16 cellular contexts compared by ENCODE assay signal in genomic region chr18:7608798-7609197, GRCh38. TPM values are rescaled to one million over a fixed set of nuclear protein-coding genes. Genes with fewer than 3 reads are reported as not detected.
A peak's percentile ranks its signal among the peaks of the same experiment; 100 is the strongest.
DNase-seq lines count a peak whose midpoint lies in the region; ATAC-seq and TF ChIP-seq lines count a peak whose summit lies in the region.
"Had no signal": no experiment of that assay in that cellular context is flagged by ENCODE, and none has a peak within 500 bp of the region (broad histone marks: within the 10 kb centered on the region; RNA-seq: fewer than 3 reads in every experiment).

No MANE protein-coding gene starts in this region.

- CTCF ChIA-PET in OCI-LY7 (lab: Charles Lee; ENCODE audit: unreplicated experiment), result no interaction called here

- no peaks in the 10 kb centered on the region for H3K79me1 ChIP-seq in trophoblast cell (ENCODE audit: low read length)

- H3K9me3 Mint-ChIP-seq in activated T-helper 17 cell treated with anti-CD3 and anti-CD28 coated beads, Interleukin-2, amount 50 U/mL, for 72 hours, result no peaks in the 10 kb centered on the region

- peak overlapping the region; percentile 33 for H3K4ac ChIP-seq in trophoblast cell (ENCODE audit: low read depth, low read length)

- H3K18ac ChIP-seq in trophoblast cell (ENCODE audit: low read length), result no peak overlapping the region

- H3K23ac ChIP-seq in trophoblast cell (ENCODE audit: low read length), result no peak overlapping the region

- H3K9ac ChIP-seq in trophoblast cell (ENCODE audit: low read length), result no peak overlapping the region

- no peaks in the 10 kb centered on the region for H3K4me1 Mint-ChIP-seq in activated T-helper 17 cell treated with anti-CD3 and anti-CD28 coated beads, Interleukin-2, amount 50 U/mL, for 72 hours

- no peak overlapping the region for H4K91ac ChIP-seq in trophoblast cell (ENCODE audit: low read depth, low read length)

- ATAC-seq in Right ventricle myocardium superior (ENCODE audit: poor library complexity), result peak; percentile 73
- no peak for ATAC-seq in HG02885 (IDR thresholded peaks at IDR 0.05; ENCODE audit: poor library complexity, unreplicated experiment)
- ATAC-seq in activated T-helper 17 cell treated with anti-CD3 and anti-CD28 coated beads, Interleukin-2, amount 50 U/mL, for 72 hours (replicated peaks), result no peak
- no peak for ATAC-seq in GM21717 (IDR thresholded peaks at IDR 0.05; ENCODE audit: unreplicated experiment)
- ATAC-seq: Panc1 had no signal

- POLR2A ChIA-PET in OCI-LY7 (lab: Charles Lee), result interaction anchor here (1.3 kb wide), 1 partner anchor 12 kb away, joined by 4 read pairs; no protein-coding TSS in a partner anchor

- no peak overlapping the region for H3K4me3 Mint-ChIP-seq in activated T-helper 17 cell treated with anti-CD3 and anti-CD28 coated beads, Interleukin-2, amount 50 U/mL, for 72 hours

- no peaks in the 10 kb centered on the region for H4K20me1 ChIP-seq in OCI-LY7 (ENCODE audit: insufficient read depth, low read length)

- no peak overlapping the region for H4K8ac ChIP-seq in trophoblast cell (ENCODE audit: low read depth, low read length)

- BruUV-seq in OCI-LY7 (replicated peaks; lab: Mats Ljungman, UMichigan), result no TSS peak

- no peak overlapping the region for H2AK5ac ChIP-seq in trophoblast cell (ENCODE audit: low read length)

- H3K79me2 ChIP-seq in trophoblast cell (ENCODE audit: control insufficient read depth, insufficient read depth, low read length, poor library complexity) (peaks cover 5% of the 10 kb centered on the region), OCI-LY7 (ENCODE audit: insufficient read depth, low read depth, low read length) (no peaks in the 10 kb centered on the region)

- H3K27me3 ChIP-seq in SJSA1 (replicated peaks) (no peaks in the 10 kb centered on the region), trophoblast cell (ENCODE audit: insufficient read depth, low read length) (no peaks in the 10 kb centered on the region)
- H3K27me3 ChIP-seq: dorsolateral prefrontal cortex, ovary had no signal

- H3K4me1 ChIP-seq in SJSA1 (replicated peaks), result peaks cover 41% of the 10 kb centered on the region
- peaks cover 9 to 17% of the 10 kb centered on the region in 2 experiments for H3K4me1 ChIP-seq in trophoblast cell (ENCODE audit: control insufficient read depth in 1 of 2, insufficient read depth in 2 of 2, low read length in 2 of 2)
- H3K4me1 ChIP-seq in OCI-LY7 (ENCODE audit: insufficient read depth, low read length, poor library complexity, severe bottlenecking), result no peaks in the 10 kb centered on the region

- no peak overlapping the region for H3K27ac Mint-ChIP-seq in activated T-helper 17 cell treated with anti-CD3 and anti-CD28 coated beads, Interleukin-2, amount 50 U/mL, for 72 hours

- H3K36me3 ChIP-seq in SJSA1, result no peaks in the 10 kb centered on the region
- no peaks in the 10 kb centered on the region for H3K36me3 ChIP-seq in trophoblast cell (ENCODE audit: control insufficient read depth in 1 of 2, insufficient read depth in 2 of 2, low read length in 2 of 2)
- H3K36me3 ChIP-seq in OCI-LY7 (ENCODE audit: insufficient read depth, low read length), result no peaks in the 10 kb centered on the region
- H3K36me3 ChIP-seq: ovary had no signal

- no peak overlapping the region for H4K12ac ChIP-seq in trophoblast cell (ENCODE audit: low read depth, low read length)

- H3K36me3 Mint-ChIP-seq in activated T-helper 17 cell treated with anti-CD3 and anti-CD28 coated beads, Interleukin-2, amount 50 U/mL, for 72 hours (ENCODE audit: low read depth), result no peaks in the 10 kb centered on the region

- H2AFZ ChIP-seq in trophoblast cell (ENCODE audit: insufficient read depth, low read length, poor library complexity), result no peak overlapping the region
- no peak overlapping the region for H2AFZ ChIP-seq in OCI-LY7 (ENCODE audit: low read length)

- H3K4me2 ChIP-seq in trophoblast cell (ENCODE audit: low read length), result no peak overlapping the region
- H3K4me2 ChIP-seq in OCI-LY7 (ENCODE audit: low read length), result no peak overlapping the region

- intact Hi-C loops in Right ventricle myocardium superior (cut with DNase I) (no loop called here), OCI-LY7 (cut with micrococcal nuclease; ENCODE audit: unreplicated experiment) (loop anchor here (10.0 kb wide), 1 partner anchor 56 kb away; no protein-coding TSS in a partner anchor)

- peak; percentile 31 for DNase-seq in AG08396 (ENCODE audit: low spot score)
- peak in 1 of 2 experiments; percentile 59 for DNase-seq in SJSA1 (ENCODE audit: low read depth in 1 of 2, low spot score in 2 of 2)
- DNase-seq in Right ventricle myocardium superior, result no peak
- DNase-seq in trophoblast cell, result no peak
- no peak for DNase-seq in OCI-LY7 (ENCODE audit: low spot score)
- DNase-seq: activated effector memory CD4-positive, alpha-beta T cell treated with anti-CD3 and anti-CD28 coated beads, Interleukin-2, amount 50 U/mL, for 16 hours; anterior cingulate cortex; Calu3; dorsolateral prefrontal cortex; NCI-H1930; NCI-H526 treated with DMSO at 0.1 percent for 48 hours; ovary had no signal

- H3K9me2 ChIP-seq in OCI-LY7 (ENCODE audit: insufficient read depth, low read length), result no peaks in the 10 kb centered on the region

- no peak overlapping the region for H2BK5ac ChIP-seq in trophoblast cell (ENCODE audit: low read depth, low read length, poor library complexity)

- H3K14ac ChIP-seq in trophoblast cell (ENCODE audit: low read length), result no peak overlapping the region

- no peak for TF ChIP-seq CTCF in OCI-LY7 (conservative IDR thresholded peaks at IDR 0.05; ENCODE audit: low read length)

- no peak overlapping the region for H2BK12ac ChIP-seq in trophoblast cell (ENCODE audit: low read length)

- H2BK120ac ChIP-seq in trophoblast cell (ENCODE audit: insufficient read depth, low read length, poor library complexity), result no peak overlapping the region

- no peaks in the 10 kb centered on the region for H3K9me3 ChIP-seq in SJSA1 (replicated peaks)
- no peaks in the 10 kb centered on the region for H3K9me3 ChIP-seq in trophoblast cell (ENCODE audit: insufficient read depth, low read depth, low read length)
- no peaks in the 10 kb centered on the region for H3K9me3 ChIP-seq in OCI-LY7 (ENCODE audit: low read length)
- H3K9me3 ChIP-seq: ovary had no signal

- no CpG with 5 or more reads among the region's 2 CpGs for WGBS in trophoblast cell (ENCODE audit: extremely low coverage, insufficient coverage, insufficient read length)

- no peaks in the 10 kb centered on the region for H3K27me3 Mint-ChIP-seq in activated T-helper 17 cell treated with anti-CD3 and anti-CD28 coated beads, Interleukin-2, amount 50 U/mL, for 72 hours

- no peak overlapping the region for H3K4me3 ChIP-seq in SJSA1
- no peak overlapping the region for H3K4me3 ChIP-seq in trophoblast cell (ENCODE audit: low read depth, low read length)
- H3K4me3 ChIP-seq in OCI-LY7 (ENCODE audit: low read depth, low read length, poor library complexity, severe bottlenecking), result no peak overlapping the region
- H3K4me3 ChIP-seq: dorsolateral prefrontal cortex, ovary had no signal

- H3K27ac ChIP-seq in SJSA1, result peak overlapping the region; percentile 71
- no peak overlapping the region for H3K27ac ChIP-seq in trophoblast cell (ENCODE audit: low read depth, low read length)
- no peak overlapping the region for H3K27ac ChIP-seq in OCI-LY7 (ENCODE audit: low read depth, low read length, poor library complexity, severe bottlenecking)
- H3K27ac ChIP-seq: ovary had no signal

RNA-seq across cellular contexts. Expression of gene PTPRM, which starts 41.7 kb away (rescaled TPM):
- 33.1 and 68.3 TPM in 2 replicates for total RNA-seq in SJSA1 (2014; rRNA removed; shearing (Covaris generic))
- total RNA-seq in Right ventricle myocardium superior, result 101 TPM
- polyA plus RNA-seq in trophoblast cell (2013), result 73.1 and 78.5 TPM in 2 replicates
- not detected in 2 replicates for total RNA-seq in OCI-LY7 (2014; rRNA removed; shearing (Covaris generic))
- not detected in 2 replicates for total RNA-seq in OCI-LY7 (2022)
- total RNA-seq in activated T-helper 17 cell treated with anti-CD3 and anti-CD28 coated beads, Interleukin-2, amount 50 U/mL, for 72 hours, result 10 to 100 TPM in 1 of 2 donors, 1 to 10 TPM in 1; 7.5 to 24.5 TPM

Comparison
In these comparisons a context has a peak if more than half of its experiments do, and no peak if none do; other contexts are left out.
1. RNA of gene PTPRM, which starts 41.7 kb away (total RNA-seq): 101 TPM in Right ventricle myocardium superior (single experiment), 33.1 to 68.3 TPM in SJSA1 and 7.5 to 24.5 TPM in activated T-helper 17 cell treated with anti-CD3 and anti-CD28 coated beads, Interleukin-2, amount 50 U/mL, for 72 hours; not detected in OCI-LY7; every median in the first group is over 4 times any median in the second.